ENCODE assay signal across 1 cellular context in genomic region chrX:23008431-23009099, GRCh38.
TF ChIP-seq lines count a peak whose summit lies in the region.

No MANE protein-coding gene starts in this region.

TF ChIP-seq in H1, 55 proteins besides CTCF, POLR2A, EP300 and RAD21 (continued from another document):
- no peak for TF ChIP-seq NRF1 (IDR thresholded peaks at IDR 0.05; ENCODE audit: low read depth, low read length)
- TF ChIP-seq ATF3 (IDR thresholded peaks at IDR 0.05; ENCODE audit: insufficient read depth, low read depth, low read length) = no peak
- no peak for TF ChIP-seq CBX8 (IDR thresholded peaks at IDR 0.05; ENCODE audit: borderline replicate concordance, low read depth, low read length)
- TF ChIP-seq NANOG (IDR thresholded peaks at IDR 0.05; ENCODE audit: insufficient read depth, low read depth, low read length, poor library complexity, severe bottlenecking) = no peak
- no peak for TF ChIP-seq SIRT6 (IDR thresholded peaks at IDR 0.05; ENCODE audit: low read length)
- TF ChIP-seq ZNF274 (IDR thresholded peaks at IDR 0.05; ENCODE audit: borderline replicate concordance, extremely low read depth, low read length) = no peak
- no peak for TF ChIP-seq BACH1 (IDR thresholded peaks at IDR 0.05; ENCODE audit: low read length)
- TF ChIP-seq SP4 (IDR thresholded peaks at IDR 0.05; ENCODE audit: low read length) = no peak
- no peak for TF ChIP-seq MAFK (IDR thresholded peaks at IDR 0.05; ENCODE audit: low read depth, low read length)
- no peak for TF ChIP-seq HDAC2 (IDR thresholded peaks at IDR 0.05; ENCODE audit: borderline replicate concordance in 1 of 2, low read depth in 2 of 2, low read length in 2 of 2)
- TF ChIP-seq ASH2L (IDR thresholded peaks at IDR 0.05; ENCODE audit: low read length) = no peak
- TF ChIP-seq RBBP5 (IDR thresholded peaks at IDR 0.05; ENCODE audit: borderline replicate concordance, low read depth, low read length) = no peak
- TF ChIP-seq CEBPB (IDR thresholded peaks at IDR 0.05; ENCODE audit: low read depth, low read length) = no peak
- TF ChIP-seq TEAD4 (IDR thresholded peaks at IDR 0.05; ENCODE audit: low read depth, low read length) = no peak
- no peak for TF ChIP-seq POLR2AphosphoS5 (IDR thresholded peaks at IDR 0.05; ENCODE audit: low read depth, low read length)
- TF ChIP-seq SIX5 (IDR thresholded peaks at IDR 0.05; ENCODE audit: low read depth, low read length) = no peak
- no peak for TF ChIP-seq PHF8 (conservative IDR thresholded peaks at IDR 0.05; ENCODE audit: low read depth, low read length)
- TF ChIP-seq GTF2F1 (IDR thresholded peaks at IDR 0.05; ENCODE audit: borderline replicate concordance, low read depth, low read length) = no peak
